1 cellular context compared by ENCODE assay signal in the genomic region with DNA sequence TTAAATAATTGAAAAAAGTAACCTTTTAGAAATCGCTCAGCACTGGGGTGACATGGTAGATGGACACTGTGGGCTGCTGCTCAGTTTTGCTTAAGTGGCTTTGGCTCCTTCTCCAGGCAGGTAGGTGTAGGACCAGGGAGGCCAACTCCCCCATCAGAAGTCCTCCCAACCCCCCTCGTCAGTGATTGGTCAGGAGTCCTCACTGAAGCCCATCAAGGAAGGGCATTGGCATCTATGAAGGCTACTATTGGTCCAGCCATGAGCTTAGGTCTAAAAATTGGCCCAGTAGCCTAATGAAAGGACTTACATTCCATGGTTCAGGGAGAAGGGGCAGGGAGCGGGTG.
TF ChIP-seq lines count a peak whose summit lies in the region.

No MANE protein-coding gene starts in this region.

TF ChIP-seq in K562, 482 proteins besides CTCF, POLR2A, EP300 and RAD21 (continued from another document):
- no peak for TF ChIP-seq ZNF407 (IDR thresholded peaks at IDR 0.05; ENCODE audit: low read depth)
